In the genomic region with DNA sequence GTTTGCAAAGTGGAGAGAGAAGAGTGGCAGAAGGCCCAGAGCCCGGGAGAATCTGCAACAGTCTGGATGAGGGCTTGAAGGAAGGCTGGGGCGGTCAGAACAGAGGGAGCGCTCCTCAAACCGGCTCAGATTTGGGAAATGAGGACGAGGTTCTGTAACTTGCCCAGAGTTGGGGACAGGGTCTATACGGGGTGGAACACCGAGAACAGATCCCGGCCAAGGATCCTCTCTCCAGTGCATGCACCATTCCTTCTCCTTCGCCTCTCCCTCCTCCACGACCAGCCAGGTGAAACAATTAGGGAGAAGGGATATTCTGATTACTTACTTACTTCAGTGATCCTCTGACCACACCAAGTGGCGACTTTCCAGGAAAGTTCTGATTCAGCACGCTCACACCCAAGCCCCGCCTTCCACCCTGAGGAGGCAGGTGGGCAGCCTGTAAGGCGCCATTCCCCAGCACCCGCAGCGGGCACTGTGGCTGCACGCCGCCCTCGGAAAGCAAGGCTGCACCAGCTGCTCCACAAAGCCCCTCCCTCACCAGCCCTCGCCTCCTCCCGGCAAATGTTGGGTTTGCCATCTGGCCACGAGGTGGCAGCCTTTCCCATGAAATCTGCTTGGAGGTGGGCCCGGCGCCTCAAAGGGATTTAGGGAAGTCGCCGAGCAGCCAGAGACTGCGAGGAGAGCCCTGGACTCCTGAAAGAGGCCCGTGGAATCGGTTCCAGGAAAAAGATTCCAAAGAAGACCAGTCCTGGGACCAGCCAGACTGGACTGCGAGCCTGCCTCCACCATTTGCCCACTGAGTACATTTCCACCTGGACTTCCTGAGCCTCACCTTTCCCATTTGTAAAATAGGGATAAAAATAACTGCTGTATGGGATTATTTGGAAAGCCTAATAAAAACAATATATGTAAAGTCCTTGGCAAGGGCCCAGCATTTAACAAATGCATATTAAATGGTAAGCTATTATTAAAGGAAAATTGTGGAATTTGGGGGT, we compare ENCODE assay signal across 8 cellular contexts. TPM values are rescaled to one million over a fixed set of nuclear protein-coding genes. Genes with fewer than 3 reads are reported as not detected.
DNase-seq lines count a peak whose midpoint lies in the region; ATAC-seq, FAIRE-seq and TF ChIP-seq lines count a peak whose summit lies in the region.

No MANE protein-coding gene starts in this region.

- in situ Hi-C loops in K562 (cut with MboI) = loop anchor here (25.0 kb wide), 1 partner anchor 393 kb away; no protein-coding TSS in a partner anchor

- peak overlapping the region; percentile 58; the same call in 1 of the 2 replicates for H2AFZ ChIP-seq in K562 (ENCODE audit: low read depth, low read length)

- TF ChIP-seq POLR2A in K562 (conservative IDR thresholded peaks at IDR 0.05) = no peak
- no peak for TF ChIP-seq POLR2A in sigmoid colon (IDR thresholded peaks at IDR 0.05)

- no peak overlapping the region for H3K27ac ChIP-seq in K562 (ENCODE audit: extremely low read depth, low read depth, low read length)
- H3K27ac ChIP-seq in iPS DF 6.9 (ENCODE audit: low read length) = no peak overlapping the region
- peak overlapping the region in 1 of 4 donors; percentile 4 for H3K27ac ChIP-seq in sigmoid colon

- H3K27me3 ChIP-seq in K562 (ENCODE audit: control insufficient read depth in 2 of 2, insufficient read depth in 2 of 2, low read length in 2 of 2) (peaks cover 2 to 18% of the 10 kb centered on the region in 2 experiments; a peak in 3 of 5 replicates), iPS DF 6.9 (ENCODE audit: control insufficient read depth, insufficient read depth, low read length) (no peaks in the 10 kb centered on the region), sigmoid colon (no peaks in the 10 kb centered on the region)

- 0 out of 2 replicates have a peak, but pooled peaks cover 6% of the 10 kb centered on the region for H4K20me1 ChIP-seq in K562 (replicated peaks; ENCODE audit: control insufficient read depth, insufficient read depth, low read length)

- TF ChIP-seq EP300 in K562 (IDR thresholded peaks at IDR 0.05; ENCODE audit: low read length) (no peak), sigmoid colon (IDR thresholded peaks at IDR 0.05) (no peak)

- H3K9me3 ChIP-seq in K562 (replicated peaks; ENCODE audit: control insufficient read depth, insufficient read depth, low read depth, low read length) = no peaks in the 10 kb centered on the region
- no peaks in the 10 kb centered on the region for H3K9me3 ChIP-seq in iPS DF 6.9 (ENCODE audit: control insufficient read depth, insufficient read depth, low read length)
- no peaks in the 10 kb centered on the region for H3K9me3 ChIP-seq in sigmoid colon

- H3K4me3 ChIP-seq in K562 (no peak overlapping the region), iPS DF 6.9 (ENCODE audit: low read length) (peak overlapping the region; percentile 11; the same call in 1 of the 2 replicates), sigmoid colon (peak overlapping the region in 3 of 4 donors; percentile 33 to 39 (median 34))

- POLR2A ChIA-PET in K562 (lab: Yijun Ruan, JAX) = interaction anchor here (1.3 kb wide), 1 partner anchor 164 kb away, joined by 3 read pairs; no protein-coding TSS in a partner anchor

- ATAC-seq in HG02973 (IDR thresholded peaks at IDR 0.05; ENCODE audit: unreplicated experiment) (peak; percentile 82), K562 (peak; percentile 99)

- H3K4me1 ChIP-seq in K562 (replicated peaks in 1 of 2; ENCODE audit: control insufficient read depth in 2 of 2, insufficient read depth in 2 of 2, low read length in 2 of 2) = peaks cover 0 to 5% of the 10 kb centered on the region in 2 experiments; a peak in 2 of 5 replicates
- peaks cover 2% of the 10 kb centered on the region; the same call in 1 of the 2 replicates for H3K4me1 ChIP-seq in iPS DF 6.9 (ENCODE audit: control insufficient read depth, insufficient read depth, low read length)
- H3K4me1 ChIP-seq in sigmoid colon = peaks cover 0 to 13% (median 12%) of the 10 kb centered on the region in 4 donors

- DNase-seq in NK-92 treated with Interleukin-12 subunit alpha and Interleukin-12 subunit beta, amount 100 ng/mL, for 24 hours (lab: John Stamatoyannopoulos, UW) = peak; percentile 46
- DNase-seq in NK-92 (lab: John Stamatoyannopoulos, UW; ENCODE audit: unreplicated experiment) (no peak), NCI-H187 (lab: John Stamatoyannopoulos, UW) (peak; percentile 87 to 91), T-helper 9 cell (peak; percentile 62), K562 (ENCODE audit: extremely low read depth in 1 of 4, low spot score in 3 of 4) (peak; percentile 78 to 85 (median 80)), iPS DF 6.9 (ENCODE audit: low read depth, low spot score) (peak; percentile 84), sigmoid colon (peak; percentile 89)

- intact Hi-C loops in K562 (cut with micrococcal nuclease) = loop anchor here (2.0 to 10.0 kb wide), 3 partner anchors 156 to 408 kb away; no protein-coding TSS in a partner anchor
- intact Hi-C loops in sigmoid colon (cut with DNase I) = loop anchor here (5.0 kb wide), 1 partner anchor 218 kb away; the partner anchor contains the start of gene RARS1

- H3K79me2 ChIP-seq in K562 (ENCODE audit: control insufficient read depth, insufficient read depth, low read length) = no peaks in the 10 kb centered on the region

- peak; percentile 83 to 87 (median 86) for TF ChIP-seq CTCF in K562 (IDR thresholded peaks at IDR 0.05 in 2 of 3, conservative IDR thresholded peaks at IDR 0.05 in 1 of 3; ENCODE audit: insufficient read depth in 2 of 3, low read depth in 1 of 3, low read length in 3 of 3)
- peak; percentile 62 to 87 (median 79) for TF ChIP-seq CTCF in sigmoid colon (IDR thresholded peaks at IDR 0.05)

- H3K9me1 ChIP-seq in K562 (ENCODE audit: control insufficient read depth, insufficient read depth, low read length) = no peaks in the 10 kb centered on the region

- H3K36me3 ChIP-seq in K562 (ENCODE audit: control insufficient read depth, insufficient read depth, low read length) (no peaks in the 10 kb centered on the region), iPS DF 6.9 (ENCODE audit: control insufficient read depth, insufficient read depth, low read length) (no peaks in the 10 kb centered on the region), sigmoid colon (no peaks in the 10 kb centered on the region)

- BruUV-seq in K562 (replicated peaks; lab: Mats Ljungman, UMichigan) = no TSS peak

- H3K9ac ChIP-seq in K562 (ENCODE audit: insufficient read depth in 1 of 2, low read depth in 2 of 2, low read length in 2 of 2) = no peak overlapping the region

- CTCF ChIA-PET in K562 (lab: Yijun Ruan, JAX; ENCODE audit: low intra/inter-chr PET ratio) = interaction anchor here (0.6 to 1.8 kb wide), 3 partner anchors 113 to 1033 kb away, joined by 3 to 11 read pairs (median 5); no protein-coding TSS in a partner anchor

- H3K4me2 ChIP-seq in K562 (ENCODE audit: insufficient read depth, low read length) = peak overlapping the region; percentile 46

- under 1% methylated on average over 29 of the region's 30 CpGs for WGBS in K562 (ENCODE audit: insufficient coverage, low coverage, missing lambda C conversion rate)
- no CpG with 5 or more reads among the region's 30 CpGs for WGBS in iPS DF 6.9 (ENCODE audit: insufficient coverage, insufficient read length)
- WGBS in sigmoid colon, 2 donors = 4 to 7% methylated on average over 30 of the region's 30 CpGs

- FAIRE-seq in K562 (lab: Jason Lieb, UNC) = peak; percentile 85

- peak; percentile 84 to 89 for TF ChIP-seq RAD21 in K562 (CRISPR knock-in tag; conservative IDR thresholded peaks at IDR 0.05 in 1 of 2, IDR thresholded peaks at IDR 0.05 in 1 of 2)

TF ChIP-seq in K562, 482 proteins besides CTCF, POLR2A, EP300 and RAD21 (continues in another document):
- peak; percentile 73; the same call in 1 of the 2 replicates for TF ChIP-seq STAG1 (CRISPR knock-in tag; IDR thresholded peaks at IDR 0.05; ENCODE audit: borderline replicate concordance)
- TF ChIP-seq, protein P1, sequence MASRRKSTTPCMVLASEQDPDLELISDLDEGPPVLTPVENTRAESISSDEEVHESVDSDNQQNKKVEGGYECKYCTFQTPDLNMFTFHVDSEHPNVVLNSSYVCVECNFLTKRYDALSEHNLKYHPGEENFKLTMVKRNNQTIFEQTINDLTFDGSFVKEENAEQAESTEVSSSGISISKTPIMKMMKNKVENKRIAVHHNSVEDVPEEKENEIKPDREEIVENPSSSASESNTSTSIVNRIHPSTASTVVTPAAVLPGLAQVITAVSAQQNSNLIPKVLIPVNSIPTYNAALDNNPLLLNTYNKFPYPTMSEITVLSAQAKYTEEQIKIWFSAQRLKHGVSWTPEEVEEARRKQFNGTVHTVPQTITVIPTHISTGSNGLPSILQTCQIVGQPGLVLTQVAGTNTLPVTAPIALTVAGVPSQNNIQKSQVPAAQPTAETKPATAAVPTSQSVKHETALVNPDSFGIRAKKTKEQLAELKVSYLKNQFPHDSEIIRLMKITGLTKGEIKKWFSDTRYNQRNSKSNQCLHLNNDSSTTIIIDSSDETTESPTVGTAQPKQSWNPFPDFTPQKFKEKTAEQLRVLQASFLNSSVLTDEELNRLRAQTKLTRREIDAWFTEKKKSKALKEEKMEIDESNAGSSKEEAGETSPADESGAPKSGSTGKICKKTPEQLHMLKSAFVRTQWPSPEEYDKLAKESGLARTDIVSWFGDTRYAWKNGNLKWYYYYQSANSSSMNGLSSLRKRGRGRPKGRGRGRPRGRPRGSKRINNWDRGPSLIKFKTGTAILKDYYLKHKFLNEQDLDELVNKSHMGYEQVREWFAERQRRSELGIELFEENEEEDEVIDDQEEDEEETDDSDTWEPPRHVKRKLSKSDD (conservative IDR thresholded peaks at IDR 0.05; ENCODE audit: low read length) = no peak

RNA-seq across cellular contexts. Expression of gene WWC1, which starts 22.2 kb away (rescaled TPM):
- 0.53 TPM in 1 of 2 replicates, not detected in the other for total RNA-seq in K562 (2011; cell fraction: chromatin; rRNA removed; ENCODE audit: low replicate concordance)
- total RNA-seq in K562 (2011; cell fraction: nucleolus; rRNA removed) = 0.13 and 1.0 TPM in 2 replicates
- 0.22 TPM in 1 of 2 replicates, not detected in the other for total RNA-seq in K562 (2011; cell fraction: nucleoplasm; rRNA removed)
- total RNA-seq in K562 (2014; rRNA removed) (under 0.01 TPM in 1 of 2 replicates, not detected in the other), K562 (2014; rRNA removed; fragmentation: Illumina TruSeq; extraction: Trizol) (not detected in 2 replicates), K562 (2015; rRNA removed; fragmentation: Illumina TruSeq; extraction: Trizol) (not detected in 2 replicates), K562 (2021) (0.42 and 0.60 TPM in 2 replicates), sigmoid colon (1 to 10 TPM in 1 of 4 donors, under 1 TPM in 2, not detected in 1; 0.27 to 1.1 (median 0.28) TPM)
- polyA plus RNA-seq in K562 (2011; rRNA removed) (0.09 and 0.54 TPM in 2 replicates), K562 (2014; fragmentation: Illumina TruSeq; extraction: Trizol) (not detected in 2 replicates), K562 (2014; fragmentation: Nextera tagmentation; extraction: Ambion mirVana) (not detected), K562 (2014; rRNA removed) (not detected in 2 replicates), sigmoid colon (10 to 100 TPM; 11.4 to 15.4 (median 15.0) TPM)
- 0.01 TPM in 1 of 2 replicates, not detected in the other for polyA plus RNA-seq in K562 (2011; cell fraction: cytosol; rRNA removed)
- 0.20 TPM in 1 of 2 replicates, not detected in the other for polyA plus RNA-seq in K562 (2011; cell fraction: nucleus; rRNA removed)
- not detected in 2 replicates for polyA plus RNA-seq in K562 (2012)
- polyA minus RNA-seq in K562 (2011; rRNA and poly(A)+ RNA removed) = 0.35 TPM in 1 of 2 replicates, not detected in the other
- polyA minus RNA-seq in K562 (2011; cell fraction: cytosol; rRNA and poly(A)+ RNA removed) = 0.36 TPM in 1 of 2 replicates, not detected in the other
- polyA minus RNA-seq in K562 (2011; cell fraction: nucleus; rRNA and poly(A)+ RNA removed) = under 0.01 and 0.13 TPM in 2 replicates
